Comparison of ENCODE assay signal across 1 cellular context in genomic region chr1:115322631-115323030, GRCh38.
TF ChIP-seq lines count a peak whose summit lies in the region.

No MANE protein-coding gene starts in this region.

TF ChIP-seq in A549, 52 proteins besides CTCF, POLR2A, EP300 and RAD21 (continued from another document):
- no peak for TF ChIP-seq CBX2 (IDR thresholded peaks at IDR 0.05; ENCODE audit: borderline replicate concordance, low read depth)
- no peak for TF ChIP-seq HOXA7 (CRISPR knock-in tag; IDR thresholded peaks at IDR 0.05)
- TF ChIP-seq CHD2 (IDR thresholded peaks at IDR 0.05; ENCODE audit: low read length, partially characterized antibody) = no peak
- no peak for TF ChIP-seq BHLHE40 (IDR thresholded peaks at IDR 0.05; ENCODE audit: low read depth, low read length)
TF ChIP-seq in A549: peak in this region for 0.
